8 cellular contexts compared by ENCODE assay signal in genomic region chr3:75818019-75818418, GRCh38. TPM values are rescaled to one million over a fixed set of nuclear protein-coding genes. Genes with fewer than 3 reads are reported as not detected.
DNase-seq lines count a peak whose midpoint lies in the region; ATAC-seq and TF ChIP-seq lines count a peak whose summit lies in the region.
"Not testable (repeated sequence)": the region's sequence is repeated elsewhere in the genome, so short reads cannot be mapped to it uniquely, and the experiment has no call there.

No MANE protein-coding gene starts in this region.

- DNase-seq in Caki2 (ENCODE audit: low read depth) (peak; percentile 6), NCI-H2107 treated with DMSO at 0.1 percent for 48 hours (lab: John Stamatoyannopoulos, UW; ENCODE audit: unreplicated experiment) (peak; percentile 1), cardiac fibroblast (ENCODE audit: low read depth in 2 of 2) (peak in 1 of 2 donors; percentile 29)
- not testable (repeated sequence) for DNase-seq in SK-N-SH; foreskin keratinocyte; nephron progenitor cell; type B pancreatic cell (ENCODE audit: extremely low spot score, unreplicated experiment)

- not testable (repeated sequence) for H3K4me3 ChIP-seq in HUES64 (ENCODE audit: low read length); SK-N-SH (ENCODE audit: low read depth in 2 of 2, low read length in 1 of 2); cardiac fibroblast (replicated peaks in 1 of 2; ENCODE audit: low read depth in 2 of 2, low read length in 2 of 2)

- not testable (repeated sequence) for H4K20me1 ChIP-seq in SK-N-SH (ENCODE audit: insufficient read depth)

- no CpG with 5 or more reads among the region's 1 CpG for WGBS in HUES64
- 49% methylated on average over 1 of the region's 1 CpG for WGBS in SK-N-SH (ENCODE audit: low lambda C conversion rate)

- H3K79me2 ChIP-seq in SK-N-SH (ENCODE audit: insufficient read depth), result not testable (repeated sequence)

- not testable (repeated sequence) for H3K27ac Mint-ChIP-seq in nephron progenitor cell, type B pancreatic cell

- H3K27me3 ChIP-seq in HUES64 (ENCODE audit: insufficient read depth, low read length); SK-N-SH (ENCODE audit: insufficient read depth); foreskin keratinocyte: not testable (repeated sequence)

- not testable (repeated sequence) for H3F3A ChIP-seq in SK-N-SH (replicated peaks; ENCODE audit: insufficient read depth)

- in situ Hi-C loops in Caki2 (cut with HindIII; ENCODE audit: low pct_unique_long_range_greater_than_20kb, low sequenced_read_pairs), result not testable (repeated sequence)

- ATAC-seq in foreskin keratinocyte, result not testable (repeated sequence)

- H3K27me3 Mint-ChIP-seq in nephron progenitor cell (ENCODE audit: low read depth, poor library complexity); type B pancreatic cell: not testable (repeated sequence)

- H3K27ac ChIP-seq in HUES64 (ENCODE audit: low read depth, low read length); SK-N-SH (ENCODE audit: low read depth in 2 of 2, low read length in 1 of 2); foreskin keratinocyte: not testable (repeated sequence)

- POLR2A ChIA-PET in SK-N-SH (lab: Yijun Ruan, JAX), result not testable (repeated sequence)

- not testable (repeated sequence) for H3K9me2 ChIP-seq in SK-N-SH

- TF ChIP-seq CTCF in SK-N-SH (IDR thresholded peaks at IDR 0.05) (peak; percentile 32), cardiac fibroblast (IDR thresholded peaks at IDR 0.05; ENCODE audit: low read depth, low read length) (peak; percentile 2), foreskin keratinocyte (conservative IDR thresholded peaks at IDR 0.05) (peak; percentile 53), nephron progenitor cell (IDR thresholded peaks at IDR 0.05) (peak; percentile 5), type B pancreatic cell (conservative IDR thresholded peaks at IDR 0.05) (peak; percentile 56)

- not testable (repeated sequence) for H3K9me3 Mint-ChIP-seq in nephron progenitor cell, type B pancreatic cell

- not testable (repeated sequence) for H3K36me3 Mint-ChIP-seq in nephron progenitor cell (ENCODE audit: low read depth); type B pancreatic cell

- TF ChIP-seq RAD21 in SK-N-SH (IDR thresholded peaks at IDR 0.05; ENCODE audit: low read length), result peak; percentile 63

- H3K4me3 Mint-ChIP-seq in nephron progenitor cell, type B pancreatic cell: not testable (repeated sequence)

- not testable (repeated sequence) for H2AFZ ChIP-seq in SK-N-SH (ENCODE audit: low read depth)

- peak overlapping the region; percentile 2; the same call in 1 of the 2 replicates for H3K9ac ChIP-seq in HUES64 (ENCODE audit: low read depth, low read length)
- not testable (repeated sequence) for H3K9ac ChIP-seq in SK-N-SH

- not testable (repeated sequence) for H3K9me3 ChIP-seq in HUES64 (ENCODE audit: insufficient read depth, low read depth, low read length); SK-N-SH

- CTCF ChIA-PET in SK-N-SH (lab: Yijun Ruan, JAX), result interaction anchor here (0.6 to 2.8 kb wide), 8 partner anchors 9 to 1221 kb away, joined by 3 to 10 read pairs (median 4); no protein-coding TSS in a partner anchor

- H3K4me2 ChIP-seq in SK-N-SH, result not testable (repeated sequence)

- not testable (repeated sequence) for H3K36me3 ChIP-seq in HUES64 (ENCODE audit: insufficient read depth, low read length); SK-N-SH (replicated peaks in 1 of 2; ENCODE audit: control insufficient read depth in 1 of 2, insufficient read depth in 2 of 2, low read length in 1 of 2)

- not testable (repeated sequence) for H3K4me1 Mint-ChIP-seq in nephron progenitor cell; type B pancreatic cell (ENCODE audit: unreplicated experiment)

- not testable (repeated sequence) for TF ChIP-seq EP300 in SK-N-SH (IDR thresholded peaks at IDR 0.05; ENCODE audit: borderline replicate concordance in 1 of 2, low read depth in 1 of 2, low read length in 1 of 2)

- H3K4me1 ChIP-seq in HUES64 (ENCODE audit: insufficient read depth, low read length), result peaks cover 42% of the 10 kb centered on the region
- H3K4me1 ChIP-seq in SK-N-SH (ENCODE audit: control insufficient read depth in 1 of 2, insufficient read depth in 2 of 2, low read depth in 1 of 2, low read length in 1 of 2); foreskin keratinocyte: not testable (repeated sequence)

RNA-seq across cellular contexts. Expression of gene ZNF717, which starts 32.7 kb away (rescaled TPM):
- 14.2 and 16.8 TPM in 2 replicates for total RNA-seq in Caki2 (2014; rRNA removed; shearing (Covaris generic); ENCODE audit: low replicate concordance)
- 3.6 TPM for polyA plus RNA-seq in HUES64 (2013, experiment 1 of 2)
- 5.3 TPM for polyA plus RNA-seq in HUES64 (2013, experiment 2 of 2)
- polyA plus RNA-seq in SK-N-SH (2012; rRNA removed), result 9.9 and 17.0 TPM in 2 replicates
- 12.3 and 15.4 TPM in 2 replicates for polyA plus RNA-seq in SK-N-SH (2012; cell fraction: cytosol; rRNA removed)
- polyA plus RNA-seq in SK-N-SH (2012; cell fraction: nucleus; rRNA removed), result 11.6 and 19.5 TPM in 2 replicates
- total RNA-seq in foreskin keratinocyte, result 10.3 and 10.4 TPM in 2 replicates
- 4.6 and 5.4 TPM in 2 replicates for polyA plus RNA-seq in foreskin keratinocyte
- 8.4 and 13.2 TPM in 2 replicates for total RNA-seq in type B pancreatic cell (ENCODE audit: low replicate concordance)

Comparison
In these comparisons a context has a peak if more than half of its experiments do, and no peak if none do; other contexts are left out.
1. CTCF ChIP-seq: peak in every context shown above with its lines; median percentile 56 in type B pancreatic cell; 53 in foreskin keratinocyte; 32 in SK-N-SH; 5 in nephron progenitor cell; 2 in cardiac fibroblast.